In genomic region chr4:8201341-8201781, GRCh38 we compare ENCODE assay signal across 9 cellular contexts. TPM values are rescaled to one million over a fixed set of nuclear protein-coding genes. Genes with fewer than 3 reads are reported as not detected.
DNase-seq lines count a peak whose midpoint lies in the region; ATAC-seq, FAIRE-seq and TF ChIP-seq lines count a peak whose summit lies in the region.
"Had no signal": no experiment of that assay in that cellular context is flagged by ENCODE, and none has a peak within 500 bp of the region (broad histone marks: within the 10 kb centered on the region; RNA-seq: fewer than 3 reads in every experiment).

No MANE protein-coding gene starts in this region.

- DNase-seq in GM12892 (ENCODE audit: insufficient read length): peak; percentile 76
- peak in 2 of 3 donors; percentile 34 to 49 for DNase-seq in T-helper 17 cell
- DNase-seq in stimulated activated CD8-positive, alpha-beta memory T cell treated with anti-CD3 and anti-CD28 coated beads, Interleukin-7, amount 100 ng/mL, for 4 hours (ENCODE audit: low read depth in 2 of 2): peak; percentile 19 to 41
- DNase-seq in DMS114 treated with DMSO at 0.1 percent for 48 hours (lab: John Stamatoyannopoulos, UW; ENCODE audit: unreplicated experiment): no peak
- DNase-seq in OCI-M2 (lab: John Stamatoyannopoulos, UW; ENCODE audit: unreplicated experiment): no peak

- H3K27me3 ChIP-seq in endocrine pancreas (ENCODE audit: control insufficient read depth, insufficient read depth, low read length): no peaks in the 10 kb centered on the region

- H3K9ac ChIP-seq in endocrine pancreas (ENCODE audit: control insufficient read depth, insufficient read depth, low read length): peak overlapping the region; percentile 81

- FAIRE-seq in GM12892 (lab: Jason Lieb, UNC): peak; percentile 94
- FAIRE-seq: endometrium had no signal

- H3K27ac Mint-ChIP-seq in T-helper 17 cell: peak overlapping the region; percentile 97

- peaks cover 3% of the 10 kb centered on the region for H3K4me1 ChIP-seq in endocrine pancreas (ENCODE audit: control insufficient read depth, insufficient read depth, low read length)

- H3K27me3 Mint-ChIP-seq in T-helper 17 cell: no peaks in the 10 kb centered on the region

- peaks cover 2% of the 10 kb centered on the region for H3K36me3 Mint-ChIP-seq in T-helper 17 cell (ENCODE audit: low read depth)

- ATAC-seq in HG02759 (IDR thresholded peaks at IDR 0.05; ENCODE audit: unreplicated experiment) (peak; percentile 43), T-helper 17 cell (peak; percentile 70), esophagus mucosa (no peak)

- H3K4me3 ChIP-seq in endocrine pancreas (ENCODE audit: control insufficient read depth, insufficient read depth, low read length): peak overlapping the region; percentile 52

- peak; percentile 54; the same call in 1 of the 2 replicates for TF ChIP-seq POLR2A in GM12892 (IDR thresholded peaks at IDR 0.05; ENCODE audit: low read depth, low read length)

- H3K4me3 Mint-ChIP-seq in T-helper 17 cell: peak overlapping the region; percentile 95

- no peaks in the 10 kb centered on the region for H3K36me3 ChIP-seq in endocrine pancreas (ENCODE audit: control insufficient read depth, insufficient read depth, low read length)

- H3K9me3 ChIP-seq in T-helper 17 cell (ENCODE audit: control insufficient read depth, low read length, poor library complexity, severe bottlenecking): no peaks in the 10 kb centered on the region
- no peaks in the 10 kb centered on the region for H3K9me3 ChIP-seq in endocrine pancreas (ENCODE audit: control insufficient read depth, low read length)

- H3K4me1 Mint-ChIP-seq in T-helper 17 cell: peaks cover 36% of the 10 kb centered on the region

RNA-seq across cellular contexts. Expression of gene SH3TC1, which starts 2.3 kb away (rescaled TPM):
- 12.2 TPM for polyA plus RNA-seq in GM12892 (2012; ENCODE audit: missing spikeins)
- 100 to 1,000 TPM; 134 TPM for total RNA-seq in T-helper 17 cell
- 52.9 TPM for total RNA-seq in esophagus mucosa

RNA-seq across cellular contexts. Expression of gene ABLIM2, which starts 42.7 kb away (rescaled TPM):
- polyA plus RNA-seq in GM12892 (2012; ENCODE audit: missing spikeins): 0.13 TPM
- total RNA-seq in T-helper 17 cell (1 to 10 TPM; 4.1 to 4.3 TPM), esophagus mucosa (20.1 TPM)

Comparison
In these comparisons a context has a peak if more than half of its experiments do, and no peak if none do; other contexts are left out.
1. DNase-seq: peak in GM12892 (single experiment), T-helper 17 cell (2 of 3) and stimulated activated CD8-positive, alpha-beta memory T cell treated with anti-CD3 and anti-CD28 coated beads, Interleukin-7, amount 100 ng/mL, for 4 hours (2 of 2); none in DMS114 treated with DMSO at 0.1 percent for 48 hours (single experiment) and OCI-M2 (single experiment).